In the genomic region with DNA sequence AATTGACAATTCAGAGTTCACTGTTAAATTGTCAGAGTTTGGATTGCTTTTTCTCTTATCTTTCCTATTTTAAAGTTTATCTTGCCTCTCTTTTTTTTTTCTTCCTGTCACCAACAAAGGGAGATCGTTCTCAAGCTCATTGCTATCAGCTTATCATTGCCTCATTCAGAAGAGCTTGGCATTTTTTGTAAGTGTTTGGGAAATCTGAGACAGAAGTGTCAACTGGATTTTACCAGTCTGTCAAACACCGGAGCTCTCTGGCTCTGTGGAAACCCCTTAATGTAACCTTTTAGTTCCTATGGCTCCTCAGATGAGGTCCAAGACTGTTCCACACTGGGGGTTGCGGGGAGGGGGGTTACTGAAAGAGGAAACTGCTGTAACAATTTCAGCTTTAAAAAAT, we compare ENCODE assay signal across 15 cellular contexts. TPM values are rescaled to one million over a fixed set of nuclear protein-coding genes. Genes with fewer than 3 reads are reported as not detected.
DNase-seq lines count a peak whose midpoint lies in the region; TF ChIP-seq lines count a peak whose summit lies in the region.
"Had no signal": no experiment of that assay in that cellular context is flagged by ENCODE, and none has a peak within 500 bp of the region (broad histone marks: within the 10 kb centered on the region; RNA-seq: fewer than 3 reads in every experiment).

No MANE protein-coding gene starts in this region.

- WGBS in hepatocyte (ENCODE audit: low lambda C conversion rate, missing lambda C conversion rate) = 31% methylated on average over 3 of the region's 3 CpGs

- no peaks in the 10 kb centered on the region for H4K20me1 ChIP-seq in hepatocyte (ENCODE audit: insufficient read depth, poor library complexity, severe bottlenecking)
- H4K20me1 ChIP-seq: BLaER1 had no signal

- H3K36me3 ChIP-seq in hepatocyte (replicated peaks; ENCODE audit: insufficient read depth, low read depth) (no peaks in the 10 kb centered on the region), neuron (ENCODE audit: insufficient read depth, low read length) (no peaks in the 10 kb centered on the region)
- H3K36me3 ChIP-seq: BLaER1 had no signal

- H3K9me3 ChIP-seq in hepatocyte (ENCODE audit: low read depth) (no peaks in the 10 kb centered on the region), neuron (ENCODE audit: low read length) (no peaks in the 10 kb centered on the region)
- H3K9me3 ChIP-seq: BLaER1, Caco-2 had no signal

- no peak overlapping the region for H2AFZ ChIP-seq in hepatocyte
- peak overlapping the region; percentile 36 for H2AFZ ChIP-seq in neuron (ENCODE audit: low read depth, low read length)

- peak overlapping the region; percentile 70 for H3K27ac ChIP-seq in hepatocyte
- H3K27ac ChIP-seq: 22Rv1, BLaER1 had no signal

- H3K9me2 ChIP-seq in hepatocyte (replicated peaks; ENCODE audit: insufficient read depth) = no peaks in the 10 kb centered on the region

- peak overlapping the region; percentile 46 for H3K4me2 ChIP-seq in hepatocyte
- H3K4me2 ChIP-seq: BLaER1 had no signal

- no peak for TF ChIP-seq CTCF in hepatocyte (IDR thresholded peaks at IDR 0.05; ENCODE audit: poor library complexity)

- DNase-seq in NCI-H2107 treated with DMSO at 0.1 percent for 48 hours (lab: John Stamatoyannopoulos, UW; ENCODE audit: unreplicated experiment) (peak; percentile 14), NCI-H2107 (lab: John Stamatoyannopoulos, UW) (no peak), NCI-H460 (ENCODE audit: extremely low read depth, low read depth) (peak; percentile 14), hepatocyte (ENCODE audit: low spot score) (no peak), DMS153 (lab: John Stamatoyannopoulos, UW) (no peak), LoVo (ENCODE audit: low spot score) (no peak), SW480 (ENCODE audit: low spot score) (no peak)
- DNase-seq: AML-193; Caco-2; CD8-positive, alpha-beta memory T cell; HCEC 1CT; HFFc6 had no signal

- H3K4me1 ChIP-seq in hepatocyte (ENCODE audit: insufficient read depth) = peaks cover 15% of the 10 kb centered on the region
- no peaks in the 10 kb centered on the region for H3K4me1 ChIP-seq in neuron (ENCODE audit: insufficient read depth, low read length)
- H3K4me1 ChIP-seq: BLaER1, Caco-2 had no signal

- H3K79me2 ChIP-seq in hepatocyte = no peaks in the 10 kb centered on the region

- H3K4me3 ChIP-seq in hepatocyte = no peak overlapping the region
- H3K4me3 ChIP-seq in neuron (ENCODE audit: low read length) = no peak overlapping the region
- H3K4me3 ChIP-seq: BLaER1 had no signal

- H3K27me3 ChIP-seq in hepatocyte (no peaks in the 10 kb centered on the region), neuron (ENCODE audit: insufficient read depth, low read length) (peaks cover 14% of the 10 kb centered on the region)
- H3K27me3 ChIP-seq: BLaER1 had no signal

RNA-seq across cellular contexts. Expression of a gene that starts 10.6 kb away (rescaled TPM):
- total RNA-seq in NCI-H460 (2014; rRNA removed; shearing (Covaris generic)) = 68.2 and 83.4 TPM in 2 replicates
- 54.4 and 60.8 TPM in 2 replicates for polyA plus RNA-seq in NCI-H460 (2014; cell fraction: nucleus; rRNA removed)
- 150 and 172 TPM in 2 replicates for total RNA-seq in hepatocyte
- polyA plus RNA-seq in hepatocyte = 216 and 228 TPM in 2 replicates

Comparison
In these comparisons a context has a peak if more than half of its experiments do, and no peak if none do; other contexts are left out.
1. DNase-seq: peak in NCI-H2107 treated with DMSO at 0.1 percent for 48 hours (single experiment) and NCI-H460 (single experiment); none in NCI-H2107 (single experiment), hepatocyte (single experiment), DMS153 (single experiment), LoVo (single experiment) and SW480 (single experiment).